1 cellular context compared by ENCODE assay signal in the genomic region with DNA sequence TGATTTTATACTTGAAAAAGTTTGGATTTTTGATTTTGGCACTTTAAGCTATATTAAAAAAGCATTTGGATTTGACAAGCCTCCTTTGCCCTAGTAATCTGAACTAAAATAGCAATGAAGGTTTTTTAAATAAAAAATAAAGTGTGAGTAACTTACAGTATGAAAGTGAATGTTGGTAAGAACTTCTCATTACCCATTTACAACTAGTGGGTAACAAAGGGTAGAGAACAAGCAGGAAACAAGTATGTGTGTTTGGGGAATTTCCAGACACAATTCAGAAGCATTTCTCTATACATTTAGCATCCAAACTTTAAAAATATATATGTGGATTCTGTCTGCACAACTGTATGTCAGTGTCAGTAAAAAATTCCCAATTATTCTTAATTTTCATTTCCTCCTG.
TF ChIP-seq lines count a peak whose summit lies in the region.

No MANE protein-coding gene starts in this region.

TF ChIP-seq in GM23338, 12 proteins besides CTCF, POLR2A, EP300 and RAD21 (continued from another document):
- TF ChIP-seq, protein P1, sequence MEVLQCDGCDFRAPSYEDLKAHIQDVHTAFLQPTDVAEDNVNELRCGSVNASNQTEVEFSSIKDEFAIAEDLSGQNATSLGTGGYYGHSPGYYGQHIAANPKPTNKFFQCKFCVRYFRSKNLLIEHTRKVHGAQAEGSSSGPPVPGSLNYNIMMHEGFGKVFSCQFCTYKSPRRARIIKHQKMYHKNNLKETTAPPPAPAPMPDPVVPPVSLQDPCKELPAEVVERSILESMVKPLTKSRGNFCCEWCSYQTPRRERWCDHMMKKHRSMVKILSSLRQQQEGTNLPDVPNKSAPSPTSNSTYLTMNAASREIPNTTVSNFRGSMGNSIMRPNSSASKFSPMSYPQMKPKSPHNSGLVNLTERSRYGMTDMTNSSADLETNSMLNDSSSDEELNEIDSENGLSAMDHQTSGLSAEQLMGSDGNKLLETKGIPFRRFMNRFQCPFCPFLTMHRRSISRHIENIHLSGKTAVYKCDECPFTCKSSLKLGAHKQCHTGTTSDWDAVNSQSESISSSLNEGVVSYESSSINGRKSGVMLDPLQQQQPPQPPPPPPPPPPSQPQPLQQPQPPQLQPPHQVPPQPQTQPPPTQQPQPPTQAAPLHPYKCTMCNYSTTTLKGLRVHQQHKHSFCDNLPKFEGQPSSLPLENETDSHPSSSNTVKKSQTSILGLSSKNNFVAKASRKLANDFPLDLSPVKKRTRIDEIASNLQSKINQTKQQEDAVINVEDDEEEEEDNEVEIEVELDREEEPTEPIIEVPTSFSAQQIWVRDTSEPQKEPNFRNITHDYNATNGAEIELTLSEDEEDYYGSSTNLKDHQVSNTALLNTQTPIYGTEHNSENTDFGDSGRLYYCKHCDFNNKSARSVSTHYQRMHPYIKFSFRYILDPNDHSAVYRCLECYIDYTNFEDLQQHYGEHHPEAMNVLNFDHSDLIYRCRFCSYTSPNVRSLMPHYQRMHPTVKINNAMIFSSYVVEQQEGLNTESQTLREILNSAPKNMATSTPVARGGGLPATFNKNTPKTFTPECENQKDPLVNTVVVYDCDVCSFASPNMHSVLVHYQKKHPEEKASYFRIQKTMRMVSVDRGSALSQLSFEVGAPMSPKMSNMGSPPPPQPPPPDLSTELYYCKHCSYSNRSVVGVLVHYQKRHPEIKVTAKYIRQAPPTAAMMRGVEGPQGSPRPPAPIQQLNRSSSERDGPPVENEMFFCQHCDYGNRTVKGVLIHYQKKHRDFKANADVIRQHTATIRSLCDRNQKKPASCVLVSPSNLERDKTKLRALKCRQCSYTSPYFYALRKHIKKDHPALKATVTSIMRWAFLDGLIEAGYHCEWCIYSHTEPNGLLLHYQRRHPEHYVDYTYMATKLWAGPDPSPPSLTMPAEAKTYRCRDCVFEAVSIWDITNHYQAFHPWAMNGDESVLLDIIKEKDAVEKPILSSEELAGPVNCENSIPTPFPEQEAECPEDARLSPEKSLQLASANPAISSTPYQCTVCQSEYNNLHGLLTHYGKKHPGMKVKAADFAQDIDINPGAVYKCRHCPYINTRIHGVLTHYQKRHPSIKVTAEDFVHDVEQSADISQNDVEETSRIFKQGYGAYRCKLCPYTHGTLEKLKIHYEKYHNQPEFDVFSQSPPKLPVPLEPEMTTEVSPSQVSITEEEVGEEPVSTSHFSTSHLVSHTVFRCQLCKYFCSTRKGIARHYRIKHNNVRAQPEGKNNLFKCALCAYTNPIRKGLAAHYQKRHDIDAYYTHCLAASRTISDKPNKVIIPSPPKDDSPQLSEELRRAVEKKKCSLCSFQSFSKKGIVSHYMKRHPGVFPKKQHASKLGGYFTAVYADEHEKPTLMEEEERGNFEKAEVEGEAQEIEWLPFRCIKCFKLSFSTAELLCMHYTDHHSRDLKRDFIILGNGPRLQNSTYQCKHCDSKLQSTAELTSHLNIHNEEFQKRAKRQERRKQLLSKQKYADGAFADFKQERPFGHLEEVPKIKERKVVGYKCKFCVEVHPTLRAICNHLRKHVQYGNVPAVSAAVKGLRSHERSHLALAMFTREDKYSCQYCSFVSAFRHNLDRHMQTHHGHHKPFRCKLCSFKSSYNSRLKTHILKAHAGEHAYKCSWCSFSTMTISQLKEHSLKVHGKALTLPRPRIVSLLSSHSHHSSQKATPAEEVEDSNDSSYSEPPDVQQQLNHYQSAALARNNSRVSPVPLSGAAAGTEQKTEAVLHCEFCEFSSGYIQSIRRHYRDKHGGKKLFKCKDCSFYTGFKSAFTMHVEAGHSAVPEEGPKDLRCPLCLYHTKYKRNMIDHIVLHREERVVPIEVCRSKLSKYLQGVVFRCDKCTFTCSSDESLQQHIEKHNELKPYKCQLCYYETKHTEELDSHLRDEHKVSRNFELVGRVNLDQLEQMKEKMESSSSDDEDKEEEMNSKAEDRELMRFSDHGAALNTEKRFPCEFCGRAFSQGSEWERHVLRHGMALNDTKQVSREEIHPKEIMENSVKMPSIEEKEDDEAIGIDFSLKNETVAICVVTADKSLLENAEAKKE (CRISPR knock-in tag; IDR thresholded peaks at IDR 0.05) = no peak
- no peak for TF ChIP-seq STAT1 (IDR thresholded peaks at IDR 0.05; ENCODE audit: unreplicated experiment)
